ENCODE assay signal across 1 cellular context in the genomic region with DNA sequence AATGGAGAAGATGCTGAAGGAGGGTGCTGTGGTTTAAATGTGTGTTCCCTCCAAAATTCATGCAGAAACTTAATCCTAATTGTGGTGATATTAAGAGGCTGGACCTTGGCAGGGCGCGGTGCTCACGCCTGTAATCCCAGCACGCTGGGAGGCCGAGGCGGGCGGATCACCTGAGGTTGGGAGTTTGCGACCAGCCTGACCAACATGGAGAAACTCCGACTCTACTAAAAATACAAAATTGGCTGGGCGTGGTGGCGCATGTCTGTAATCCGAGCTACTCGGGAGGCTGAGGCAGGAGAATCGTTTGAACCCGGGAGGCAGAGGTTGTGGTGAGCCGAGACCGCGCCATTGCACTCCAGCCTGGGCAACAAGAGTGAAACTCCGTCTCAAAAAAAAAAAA. TPM values are rescaled to one million over a fixed set of nuclear protein-coding genes. Genes with fewer than 3 reads are reported as not detected.
"Had no signal": no experiment of that assay in that cellular context is flagged by ENCODE, and none has a peak within 500 bp of the region (broad histone marks: within the 10 kb centered on the region; RNA-seq: fewer than 3 reads in every experiment).

No MANE protein-coding gene starts in this region.

RNA-seq across cellular contexts. Expression of gene SLC2A3, which starts 18.9 kb away (rescaled TPM):
- total RNA-seq: HT-29 had no signal
